In genomic region chr16:84416407-84417321, GRCh38 we compare ENCODE assay signal across 1 cellular context.
TF ChIP-seq lines count a peak whose summit lies in the region.

No MANE protein-coding gene starts in this region.

TF ChIP-seq in HepG2, 621 proteins besides CTCF, POLR2A, EP300 and RAD21 (continued from another document):
- TF ChIP-seq PATZ1 (CRISPR knock-in tag; IDR thresholded peaks at IDR 0.05), result 0 out of 2 replicates have a peak, but pooled peaks have one; percentile 18
- TF ChIP-seq ZNF572 (CRISPR knock-in tag; IDR thresholded peaks at IDR 0.05), result no peak
- no peak for TF ChIP-seq PLRG1 (conservative IDR thresholded peaks at IDR 0.05)
- no peak for TF ChIP-seq ZNF101 (CRISPR knock-in tag; IDR thresholded peaks at IDR 0.05; ENCODE audit: borderline replicate concordance, low read depth)
- no peak for TF ChIP-seq TOE1 (CRISPR knock-in tag; IDR thresholded peaks at IDR 0.05)
- no peak for TF ChIP-seq ZNF788 (CRISPR knock-in tag; IDR thresholded peaks at IDR 0.05; ENCODE audit: borderline replicate concordance)
- no peak for TF ChIP-seq ZFP62 (CRISPR knock-in tag; IDR thresholded peaks at IDR 0.05)
- TF ChIP-seq ZSCAN20 (CRISPR knock-in tag; IDR thresholded peaks at IDR 0.05; ENCODE audit: borderline replicate concordance), result no peak
- TF ChIP-seq ZNF501 (CRISPR knock-in tag; IDR thresholded peaks at IDR 0.05), result no peak
- no peak for TF ChIP-seq ZSCAN30 (CRISPR knock-in tag; IDR thresholded peaks at IDR 0.05)
- TF ChIP-seq ZUFSP (CRISPR knock-in tag; IDR thresholded peaks at IDR 0.05; ENCODE audit: borderline replicate concordance), result no peak
- TF ChIP-seq ZSCAN29 (CRISPR knock-in tag; conservative IDR thresholded peaks at IDR 0.05), result no peak
- no peak for TF ChIP-seq ZNF275 (CRISPR knock-in tag; IDR thresholded peaks at IDR 0.05; ENCODE audit: borderline replicate concordance)
- no peak for TF ChIP-seq HOXA7 (CRISPR knock-in tag; IDR thresholded peaks at IDR 0.05)
- TF ChIP-seq RBFOX2 (IDR thresholded peaks at IDR 0.05; ENCODE audit: low read depth, low read length), result no peak
- TF ChIP-seq ZNF292 (CRISPR knock-in tag; IDR thresholded peaks at IDR 0.05; ENCODE audit: borderline replicate concordance, low read depth), result peak; percentile 15; the same call in 1 of the 2 replicates
- TF ChIP-seq ZSCAN22 (CRISPR knock-in tag; IDR thresholded peaks at IDR 0.05), result no peak
- TF ChIP-seq PPARG (CRISPR knock-in tag; conservative IDR thresholded peaks at IDR 0.05), result no peak
- no peak for TF ChIP-seq RCOR2 (CRISPR knock-in tag; IDR thresholded peaks at IDR 0.05)
- no peak for TF ChIP-seq ZNF296 (CRISPR knock-in tag; conservative IDR thresholded peaks at IDR 0.05)
- no peak for TF ChIP-seq ZC3H13 (CRISPR knock-in tag; IDR thresholded peaks at IDR 0.05)
- no peak for TF ChIP-seq IRF1 (CRISPR knock-in tag; IDR thresholded peaks at IDR 0.05; ENCODE audit: low read depth)
- TF ChIP-seq MAFF (IDR thresholded peaks at IDR 0.05; ENCODE audit: low read depth, low read length), result no peak
- TF ChIP-seq ZNF891 (CRISPR knock-in tag; IDR thresholded peaks at IDR 0.05), result no peak
- no peak for TF ChIP-seq SCMH1 (CRISPR knock-in tag; IDR thresholded peaks at IDR 0.05; ENCODE audit: borderline replicate concordance)
- TF ChIP-seq ZNF18 (CRISPR knock-in tag; IDR thresholded peaks at IDR 0.05; ENCODE audit: insufficient replicate concordance), result no peak
- peak; percentile 45; the same call in 1 of the 2 replicates for TF ChIP-seq ZMYM3 (CRISPR knock-in tag; IDR thresholded peaks at IDR 0.05)
- no peak for TF ChIP-seq SSRP1 (CRISPR knock-in tag; IDR thresholded peaks at IDR 0.05)
- TF ChIP-seq NKX3-1 (CRISPR knock-in tag; IDR thresholded peaks at IDR 0.05), result no peak
- TF ChIP-seq ZNF879 (CRISPR knock-in tag; IDR thresholded peaks at IDR 0.05), result no peak
- no peak for TF ChIP-seq MED1 (CRISPR knock-in tag; IDR thresholded peaks at IDR 0.05)
- TF ChIP-seq ZNF605 (CRISPR knock-in tag; IDR thresholded peaks at IDR 0.05), result no peak
- no peak for TF ChIP-seq ELK4 (CRISPR knock-in tag; IDR thresholded peaks at IDR 0.05; ENCODE audit: borderline replicate concordance)
- TF ChIP-seq FOXM1 (CRISPR knock-in tag; IDR thresholded peaks at IDR 0.05), result no peak
- no peak for TF ChIP-seq ERF (CRISPR knock-in tag; IDR thresholded peaks at IDR 0.05)
- TF ChIP-seq ZNF704 (CRISPR knock-in tag; IDR thresholded peaks at IDR 0.05; ENCODE audit: borderline replicate concordance), result no peak
- no peak for TF ChIP-seq KDM5B (CRISPR knock-in tag; IDR thresholded peaks at IDR 0.05; ENCODE audit: borderline replicate concordance)
- TF ChIP-seq CREB1 (IDR thresholded peaks at IDR 0.05), result no peak
- TF ChIP-seq CREB1 (CRISPR knock-in tag; IDR thresholded peaks at IDR 0.05), result no peak
- no peak for TF ChIP-seq ZNF598 (CRISPR knock-in tag; IDR thresholded peaks at IDR 0.05; ENCODE audit: borderline replicate concordance)
- TF ChIP-seq ATF1 (CRISPR knock-in tag; IDR thresholded peaks at IDR 0.05), result no peak
